Comparison of ENCODE assay signal across 16 cellular contexts in genomic region chr7:104327963-104328307, GRCh38. TPM values are rescaled to one million over a fixed set of nuclear protein-coding genes. Genes with fewer than 3 reads are reported as not detected.
DNase-seq lines count a peak whose midpoint lies in the region; ATAC-seq and TF ChIP-seq lines count a peak whose summit lies in the region.
"Had no signal": no experiment of that assay in that cellular context is flagged by ENCODE, and none has a peak within 500 bp of the region (broad histone marks: within the 10 kb centered on the region; RNA-seq: fewer than 3 reads in every experiment).

No MANE protein-coding gene starts in this region.

- no TSS peak for BruUV-seq in mammary epithelial cell (replicated peaks; lab: Mats Ljungman, UMichigan)

- no peaks in the 10 kb centered on the region for H3K9me3 Mint-ChIP-seq in T-helper 2 cell treated with Interferon-gamma antibody and Interleukin-4, amounts not matched to agents 5 μg/mL and 100 μg/mL, for 36 hours
- H3K9me3 Mint-ChIP-seq: activated CD4-positive, alpha-beta T cell treated with anti-CD3 and anti-CD28 coated beads, Interleukin-2, amount 10 ng/mL, durations not matched to agents 7 days and 5 days; T-helper 1 cell treated with Interleukin-12 subunit alpha and Interleukin-12 subunit beta and Interleukin-4 antibody, amounts not matched to agents 30 μg/mL and 1 μg/mL, for 36 hours had no signal

- H3K27me3 ChIP-seq in mammary epithelial cell (ENCODE audit: insufficient read depth, low read length), result peaks cover 41% of the 10 kb centered on the region
- H3K27me3 ChIP-seq in upper lobe of right lung, result peaks cover 60% of the 10 kb centered on the region

- peak overlapping the region; percentile 33 for H2AFZ ChIP-seq in mammary epithelial cell (ENCODE audit: low read depth, low read length)

- H3K79me2 ChIP-seq in mammary epithelial cell (ENCODE audit: insufficient read depth, low read length), result no peaks in the 10 kb centered on the region

- peak; percentile 12 for ATAC-seq in upper lobe of right lung
- ATAC-seq: gastrocnemius medialis, left ventricle myocardium superior had no signal

- peaks cover 56% of the 10 kb centered on the region for H3K27me3 Mint-ChIP-seq in T-helper 2 cell treated with Interferon-gamma antibody and Interleukin-4, amounts not matched to agents 5 μg/mL and 100 μg/mL, for 36 hours (ENCODE audit: low read depth)

- no peak for DNase-seq in T-helper 2 cell treated with Interferon-gamma antibody and Interleukin-4, amounts not matched to agents 5 μg/mL and 100 μg/mL, for 36 hours (ENCODE audit: low spot score)
- DNase-seq in T-helper 2 cell (no peak), mammary epithelial cell (no peak), islet precursor cell (peak; percentile 52), upper lobe of right lung (no peak), MV-4-11 (lab: John Stamatoyannopoulos, UW) (no peak), RKO (ENCODE audit: low spot score) (no peak), cerebellar cortex (ENCODE audit: low spot score) (no peak)
- DNase-seq: activated CD4-positive, alpha-beta T cell treated with anti-CD3 and anti-CD28 coated beads, Interleukin-2, amount 10 ng/mL, durations not matched to agents 7 days and 5 days; Calu3; gastrocnemius medialis; left ventricle myocardium superior; spleen had no signal

- H3K4me2 ChIP-seq in mammary epithelial cell (ENCODE audit: insufficient read depth, low read depth, low read length), result no peak overlapping the region

- no peak overlapping the region for H3K4me3 ChIP-seq in mammary epithelial cell (replicated peaks in 1 of 3; ENCODE audit: insufficient read depth in 1 of 3, low read depth in 2 of 3, low read length in 3 of 3)
- H3K4me3 ChIP-seq in upper lobe of right lung, result no peak overlapping the region
- H3K4me3 ChIP-seq: gastrocnemius medialis had no signal

- no peaks in the 10 kb centered on the region for H3K36me3 ChIP-seq in mammary epithelial cell (ENCODE audit: insufficient read depth, low read length)
- no peaks in the 10 kb centered on the region for H3K36me3 ChIP-seq in upper lobe of right lung
- H3K36me3 ChIP-seq: gastrocnemius medialis, Peyer's patch, spleen, suprapubic skin had no signal

- H4K20me1 ChIP-seq in mammary epithelial cell (ENCODE audit: insufficient read depth, low read length), result no peaks in the 10 kb centered on the region

- dilution Hi-C loops in mammary epithelial cell (cut with HindIII; ENCODE audit: low sequenced_read_pairs), result no loop called here

- peaks cover 9% of the 10 kb centered on the region for H3K4me1 Mint-ChIP-seq in T-helper 2 cell treated with Interferon-gamma antibody and Interleukin-4, amounts not matched to agents 5 μg/mL and 100 μg/mL, for 36 hours (ENCODE audit: low read depth)

- no peak overlapping the region for H3K9ac ChIP-seq in mammary epithelial cell (ENCODE audit: insufficient read depth, low read length)

- WGBS in mammary epithelial cell (ENCODE audit: low coverage, missing lambda C conversion rate), result 9% methylated on average over 8 of the region's 13 CpGs

- CTCF ChIA-PET in mammary epithelial cell (lab: Charles Lee; ENCODE audit: low non-redundant PET), result no interaction called here

- no peaks in the 10 kb centered on the region for H3K4me1 ChIP-seq in mammary epithelial cell (ENCODE audit: insufficient read depth, low read length)
- H3K4me1 ChIP-seq in upper lobe of right lung, result peaks cover 3% of the 10 kb centered on the region
- H3K4me1 ChIP-seq: gastrocnemius medialis had no signal

- H3K27ac Mint-ChIP-seq in T-helper 2 cell treated with Interferon-gamma antibody and Interleukin-4, amounts not matched to agents 5 μg/mL and 100 μg/mL, for 36 hours, result no peak overlapping the region
- H3K27ac Mint-ChIP-seq: activated CD4-positive, alpha-beta T cell treated with anti-CD3 and anti-CD28 coated beads, Interleukin-2, amount 10 ng/mL, durations not matched to agents 7 days and 5 days; T-helper 1 cell treated with Interleukin-12 subunit alpha and Interleukin-12 subunit beta and Interleukin-4 antibody, amounts not matched to agents 30 μg/mL and 1 μg/mL, for 36 hours had no signal

- H3K9me3 ChIP-seq in mammary epithelial cell (replicated peaks; ENCODE audit: insufficient read depth, low read length) (no peaks in the 10 kb centered on the region), upper lobe of right lung (no peaks in the 10 kb centered on the region)
- H3K9me3 ChIP-seq: gastrocnemius medialis, Peyer's patch, suprapubic skin had no signal

- H3K4me3 Mint-ChIP-seq in T-helper 2 cell treated with Interferon-gamma antibody and Interleukin-4, amounts not matched to agents 5 μg/mL and 100 μg/mL, for 36 hours, result peak overlapping the region; percentile 16
- H3K4me3 Mint-ChIP-seq: activated CD4-positive, alpha-beta T cell treated with anti-CD3 and anti-CD28 coated beads, Interleukin-2, amount 10 ng/mL, durations not matched to agents 7 days and 5 days; T-helper 1 cell treated with Interleukin-12 subunit alpha and Interleukin-12 subunit beta and Interleukin-4 antibody, amounts not matched to agents 30 μg/mL and 1 μg/mL, for 36 hours had no signal

- in situ Hi-C loops in mammary epithelial cell (cut with MboI; ENCODE audit: low sequenced_read_pairs in 2 of 2), result no loop called here

- TF ChIP-seq CTCF in mammary epithelial cell (conservative IDR thresholded peaks at IDR 0.05 in 1 of 2, IDR thresholded peaks at IDR 0.05 in 1 of 2; ENCODE audit: extremely low read depth in 1 of 2, insufficient read depth in 1 of 2, low read depth in 1 of 2, low read length in 2 of 2) (no peak), upper lobe of right lung (IDR thresholded peaks at IDR 0.05) (no peak)

- intact Hi-C loops in mammary epithelial cell (cut with micrococcal nuclease) (no loop called here), upper lobe of right lung (cut with DNase I) (no loop called here)

- H3K27ac ChIP-seq in mammary epithelial cell (ENCODE audit: insufficient read depth, low read depth, low read length), result no peak overlapping the region
- H3K27ac ChIP-seq in upper lobe of right lung, result no peak overlapping the region
- H3K27ac ChIP-seq: gastrocnemius medialis, Peyer's patch, spleen, suprapubic skin had no signal

- no peaks in the 10 kb centered on the region for H3K36me3 Mint-ChIP-seq in T-helper 2 cell treated with Interferon-gamma antibody and Interleukin-4, amounts not matched to agents 5 μg/mL and 100 μg/mL, for 36 hours (ENCODE audit: low read depth)

RNA-seq across cellular contexts. Expression of gene LHFPL3, which starts 0.5 kb away (rescaled TPM):
- total RNA-seq in mammary epithelial cell (not detected), upper lobe of right lung (not detected)
- not detected for polyA plus RNA-seq in mammary epithelial cell
- polyA minus RNA-seq in mammary epithelial cell, result not detected
- total RNA-seq: activated CD4-positive, alpha-beta T cell treated with anti-CD3 and anti-CD28 coated beads, Interleukin-2, amount 10 ng/mL, durations not matched to agents 7 days and 5 days; Calu3; gastrocnemius medialis; left ventricle myocardium superior; Peyer's patch; suprapubic skin had no signal
